ENCODE assay signal across 8 cellular contexts in genomic region chr4:95549246-95550138, GRCh38. TPM values are rescaled to one million over a fixed set of nuclear protein-coding genes. Genes with fewer than 3 reads are reported as not detected.
A peak's percentile ranks its signal among the peaks of the same experiment; 100 is the strongest.
DNase-seq lines count a peak whose midpoint lies in the region; TF ChIP-seq lines count a peak whose summit lies in the region.

No MANE protein-coding gene starts in this region.

- H3K4me3 Mint-ChIP-seq in H9: peak overlapping the region; percentile 75 to 97

- H3K27ac ChIP-seq in H9 (ENCODE audit: insufficient read length, low read depth, low read length) (no peak overlapping the region), mammary epithelial cell (ENCODE audit: insufficient read depth, low read depth, low read length) (peak overlapping the region; percentile 49), skeletal muscle tissue (ENCODE audit: low read depth, low read length) (no peak overlapping the region)

- no peak overlapping the region for H2BK5ac ChIP-seq in H9 (ENCODE audit: insufficient read length, low read length)

- no peaks in the 10 kb centered on the region; a peak in 1 of 5 replicates for H3K9me3 Mint-ChIP-seq in H9

- H4K20me1 ChIP-seq in H9 (ENCODE audit: control insufficient read depth, insufficient read depth, insufficient read length) (no peaks in the 10 kb centered on the region), mammary epithelial cell (ENCODE audit: insufficient read depth, low read length) (no peaks in the 10 kb centered on the region)

- in situ Hi-C loops in mammary epithelial cell (cut with MboI; ENCODE audit: low sequenced_read_pairs in 2 of 2): no loop called here

- no peak overlapping the region for H2AK5ac ChIP-seq in H9 (ENCODE audit: insufficient read length, low read length)

- H3K4me1 Mint-ChIP-seq in H9: peaks cover 22 to 29% of the 10 kb centered on the region in 2 experiments

- no peak overlapping the region for H3K56ac ChIP-seq in H9 (ENCODE audit: insufficient read length, low read depth, low read length)

- H3T11ph ChIP-seq in H9 (ENCODE audit: low read length): no peak overlapping the region

- H3K4me3 ChIP-seq in mammary epithelial cell (replicated peaks in 1 of 3; ENCODE audit: insufficient read depth in 1 of 3, low read depth in 2 of 3, low read length in 3 of 3) (peak overlapping the region; percentile 70 to 81 (median 71)), skeletal muscle tissue (ENCODE audit: low read length in 3 of 3) (peak overlapping the region; percentile 70 to 77 (median 75))

- no peak overlapping the region for H4K5ac ChIP-seq in H9 (ENCODE audit: insufficient read length, low read depth, low read length)

- H3K27me3 Mint-ChIP-seq in H9 (ENCODE audit: low read depth): peaks cover 70% of the 10 kb centered on the region

- H3K9me3 ChIP-seq in H9 (ENCODE audit: control insufficient read depth, low read depth, low read length): no peaks in the 10 kb centered on the region
- H3K9me3 ChIP-seq in mammary epithelial cell (replicated peaks; ENCODE audit: insufficient read depth, low read length): no peaks in the 10 kb centered on the region
- no peaks in the 10 kb centered on the region for H3K9me3 ChIP-seq in skeletal muscle tissue (ENCODE audit: control insufficient read depth in 3 of 3, low read length in 3 of 3)

- no peak overlapping the region for H2BK15ac ChIP-seq in H9 (ENCODE audit: low read depth, low read length)

- H2AFZ ChIP-seq in H9 (ENCODE audit: low read length) (no peak overlapping the region), mammary epithelial cell (ENCODE audit: low read depth, low read length) (peak overlapping the region; percentile 89)

- CTCF ChIA-PET in mammary epithelial cell (lab: Charles Lee; ENCODE audit: low non-redundant PET): interaction anchor here (0.6 to 0.8 kb wide), 6 partner anchors 12 to 396 kb away, joined by 3 to 6 read pairs (median 5); no protein-coding TSS in a partner anchor

- peak; percentile 36 for DNase-seq in NOMO-1 treated with DMSO at 0.1 percent for 48 hours (lab: John Stamatoyannopoulos, UW; ENCODE audit: unreplicated experiment)
- no peak for DNase-seq in NOMO-1 (lab: John Stamatoyannopoulos, UW; ENCODE audit: unreplicated experiment in 2 of 2)
- DNase-seq in H9: peak; percentile 65
- peak; percentile 27 for DNase-seq in NCI-H345 (lab: John Stamatoyannopoulos, UW)
- peak; percentile 60 for DNase-seq in mammary epithelial cell
- DNase-seq in iris pigment epithelial cell (ENCODE audit: low read depth): peak; percentile 31
- no peak for DNase-seq in NCI-H1694 treated with DMSO at 0.1 percent for 48 hours (lab: John Stamatoyannopoulos, UW)

- no peak overlapping the region for H3K23ac ChIP-seq in H9 (ENCODE audit: insufficient read length, low read depth, low read length)

- WGBS in H9 (ENCODE audit: extremely low coverage, insufficient read length, low lambda C conversion rate): no CpG with 5 or more reads among the region's 64 CpGs
- 5% methylated on average over 12 of the region's 64 CpGs for whole genome bisulfite sequencing in mammary epithelial cell (ENCODE audit: low coverage, missing lambda C conversion rate)

- H3K27me3 ChIP-seq in H9 (ENCODE audit: insufficient read depth, low read length) (peaks cover 20% of the 10 kb centered on the region; the same call in 1 of the 2 replicates), mammary epithelial cell (ENCODE audit: insufficient read depth, low read length) (peaks cover 19% of the 10 kb centered on the region), skeletal muscle tissue (ENCODE audit: control insufficient read depth in 3 of 3, insufficient read depth in 3 of 3, low read length in 3 of 3) (peaks cover 19 to 50% (median 38%) of the 10 kb centered on the region in 3 donors)

- peak overlapping the region; percentile 99 for H3K4me2 ChIP-seq in H9 (ENCODE audit: insufficient read depth, insufficient read length, low read length)
- H3K4me2 ChIP-seq in mammary epithelial cell (ENCODE audit: insufficient read depth, low read depth, low read length): peak overlapping the region; percentile 89

- no TSS peak for BruUV-seq in mammary epithelial cell (replicated peaks; lab: Mats Ljungman, UMichigan)

- H3K79me2 ChIP-seq in H9 (ENCODE audit: insufficient read depth, low read length) (no peaks in the 10 kb centered on the region), mammary epithelial cell (ENCODE audit: insufficient read depth, low read length) (peaks cover 42% of the 10 kb centered on the region)

- no peak overlapping the region for H4K91ac ChIP-seq in H9 (ENCODE audit: insufficient read length, low read depth, low read length)

- H3K36me3 ChIP-seq in mammary epithelial cell (ENCODE audit: insufficient read depth, low read length): no peaks in the 10 kb centered on the region
- no peaks in the 10 kb centered on the region for H3K36me3 ChIP-seq in skeletal muscle tissue (ENCODE audit: control insufficient read depth in 3 of 3, insufficient read depth in 3 of 3, low read length in 3 of 3)

- no peak overlapping the region for H3K4ac ChIP-seq in H9 (ENCODE audit: low read depth, low read length)

- TF ChIP-seq CTCF in H9 (conservative IDR thresholded peaks at IDR 0.05) (no peak), mammary epithelial cell (conservative IDR thresholded peaks at IDR 0.05 in 1 of 2, IDR thresholded peaks at IDR 0.05 in 1 of 2; ENCODE audit: extremely low read depth in 1 of 2, insufficient read depth in 1 of 2, low read depth in 1 of 2, low read length in 2 of 2) (no peak)

- H2BK12ac ChIP-seq in H9 (ENCODE audit: insufficient read length, low read depth, low read length): no peak overlapping the region

- dilution Hi-C loops in mammary epithelial cell (cut with HindIII; ENCODE audit: low sequenced_read_pairs): no loop called here

- no peak overlapping the region for H2BK120ac ChIP-seq in H9 (ENCODE audit: low read depth, low read length, poor library complexity, severe bottlenecking)

- H4K8ac ChIP-seq in H9 (replicated peaks; ENCODE audit: insufficient read length, low read depth, low read length): no peak overlapping the region

- H3K9ac ChIP-seq in H9 (ENCODE audit: extremely low read depth, insufficient read length, low read length) (no peak overlapping the region), mammary epithelial cell (ENCODE audit: insufficient read depth, low read length) (peak overlapping the region; percentile 65), skeletal muscle tissue (ENCODE audit: low read depth in 1 of 3, low read length in 3 of 3) (peak overlapping the region in 2 of 3 donors; percentile 38 to 60)

- no peak overlapping the region; the same call in 1 of the 2 replicates for H3K14ac ChIP-seq in H9 (ENCODE audit: insufficient read depth, low read length)

- no peak overlapping the region for H3K18ac ChIP-seq in H9 (ENCODE audit: insufficient read length, low read depth, low read length)

- no peaks in the 10 kb centered on the region for H3K79me1 ChIP-seq in H9 (ENCODE audit: insufficient read depth, low read depth, low read length, poor library complexity, severe bottlenecking)

- H3K27ac Mint-ChIP-seq in H9: no peak overlapping the region

- peaks cover 30% of the 10 kb centered on the region for H3K23me2 ChIP-seq in H9 (ENCODE audit: insufficient read length, low read depth, low read length, poor library complexity, severe bottlenecking)

- no peaks in the 10 kb centered on the region; a peak in 1 of 7 replicates for H3K36me3 Mint-ChIP-seq in H9 (ENCODE audit: insufficient read depth in 1 of 3, low read depth in 3 of 3)

- intact Hi-C loops in mammary epithelial cell (cut with micrococcal nuclease): loop anchor here (2.0 to 10.0 kb wide), 5 partner anchors 15 to 803 kb away; no protein-coding TSS in a partner anchor

- no peak overlapping the region for H2BK20ac ChIP-seq in H9 (ENCODE audit: low read depth, low read length, poor library complexity, severe bottlenecking)

- no peaks in the 10 kb centered on the region for H3K4me1 ChIP-seq in H9 (ENCODE audit: insufficient read depth, low read length)
- peaks cover 4% of the 10 kb centered on the region for H3K4me1 ChIP-seq in mammary epithelial cell (ENCODE audit: insufficient read depth, low read length)
- H3K4me1 ChIP-seq in skeletal muscle tissue (ENCODE audit: control insufficient read depth in 3 of 3, insufficient read depth in 3 of 3, low read length in 3 of 3): peaks cover 16 to 18% (median 16%) of the 10 kb centered on the region in 3 donors

RNA-seq across cellular contexts. Expression of gene UNC5C, which starts 0.7 kb away (rescaled TPM):
- not detected in 2 replicates for total RNA-seq in H9 (2021)
- 1 to 10 TPM; 4.5 to 9.8 TPM for total RNA-seq in mammary epithelial cell
- polyA plus RNA-seq in mammary epithelial cell: 3.0 TPM
- 22.3 TPM for polyA minus RNA-seq in mammary epithelial cell
- total RNA-seq in skeletal muscle tissue: 1.0 TPM

Comparison
In these comparisons a context has a peak if more than half of its experiments do, and no peak if none do; other contexts are left out.
1. DNase-seq: peak in NOMO-1 treated with DMSO at 0.1 percent for 48 hours (single experiment), H9 (single experiment), NCI-H345 (single experiment), mammary epithelial cell (single experiment) and iris pigment epithelial cell (single experiment); none in NOMO-1 (0 of 2) and NCI-H1694 treated with DMSO at 0.1 percent for 48 hours (single experiment).